In genomic region chr12:128644664-128645296, GRCh38 we compare ENCODE assay signal across 8 cellular contexts.
DNase-seq lines count a peak whose midpoint lies in the region; ATAC-seq, FAIRE-seq and TF ChIP-seq lines count a peak whose summit lies in the region.

No MANE protein-coding gene starts in this region.

- POLR2A ChIA-PET in endothelial cell of umbilical vein (lab: Charles Lee), result no interaction called here

- intact Hi-C loops in endothelial cell of umbilical vein (cut with micrococcal nuclease), result no loop called here

- H3K27me3 ChIP-seq in endothelial cell of umbilical vein (ENCODE audit: control insufficient read depth in 2 of 2, insufficient read depth in 2 of 2, low read length in 2 of 2), result no peaks in the 10 kb centered on the region

- no peak overlapping the region for H3K9ac ChIP-seq in endothelial cell of umbilical vein (replicated peaks; ENCODE audit: extremely low read depth, insufficient read depth, low read length)

- ATAC-seq in GM21381 (IDR thresholded peaks at IDR 0.05; ENCODE audit: unreplicated experiment), result peak; percentile 55

- TF ChIP-seq POLR2A in endothelial cell of umbilical vein (IDR thresholded peaks at IDR 0.05; ENCODE audit: low read depth, low read length), result no peak

- no peaks in the 10 kb centered on the region for H3K79me2 ChIP-seq in endothelial cell of umbilical vein (ENCODE audit: control insufficient read depth, insufficient read depth, low read length)

- H2AFZ ChIP-seq in endothelial cell of umbilical vein (ENCODE audit: low read depth, low read length), result no peak overlapping the region

- no peaks in the 10 kb centered on the region for H4K20me1 ChIP-seq in endothelial cell of umbilical vein (replicated peaks; ENCODE audit: control insufficient read depth, extremely low read depth, insufficient read depth, low read length)

- CTCF ChIA-PET in endothelial cell of umbilical vein (lab: Charles Lee), result no interaction called here

- no peak overlapping the region for H3K4me3 ChIP-seq in endothelial cell of umbilical vein (replicated peaks in 1 of 3; ENCODE audit: insufficient read depth in 1 of 3, low read depth in 1 of 3, low read length in 3 of 3)

- no peaks in the 10 kb centered on the region for H3K9me1 ChIP-seq in endothelial cell of umbilical vein (replicated peaks; ENCODE audit: control insufficient read depth, extremely low read depth, insufficient read depth, low read length)

- DNase-seq in DMS53 treated with DMSO at 0.1 percent for 48 hours (lab: John Stamatoyannopoulos, UW; ENCODE audit: unreplicated experiment) (peak; percentile 11), RPMI8226 (peak; percentile 41), endothelial cell of umbilical vein (ENCODE audit: low read depth, low spot score) (no peak), NCI-H226 (no peak), NCI-H446 treated with DMSO at 0.1 percent for 48 hours (lab: John Stamatoyannopoulos, UW) (no peak), NCI-H1048 (lab: John Stamatoyannopoulos, UW) (no peak)
- peak; percentile 7 to 33 for DNase-seq in stimulated activated CD4-positive, alpha-beta T cell treated with anti-CD3 and anti-CD28 coated beads, Interleukin-2, amount 100 ng/mL, for 48 hours

- no peak overlapping the region for H3K27ac ChIP-seq in endothelial cell of umbilical vein (ENCODE audit: insufficient read depth, low read depth, low read length)

- H3K4me1 ChIP-seq in endothelial cell of umbilical vein (ENCODE audit: control insufficient read depth, extremely low read depth, insufficient read depth, low read length), result no peaks in the 10 kb centered on the region

- no peaks in the 10 kb centered on the region for H3K36me3 ChIP-seq in endothelial cell of umbilical vein (ENCODE audit: control insufficient read depth in 2 of 2, extremely low read depth in 1 of 2, insufficient read depth in 2 of 2, low read length in 2 of 2)

- BruUV-seq in endothelial cell of umbilical vein (replicated peaks; lab: Mats Ljungman, UMichigan), result no TSS peak

- H3K9me3 ChIP-seq in endothelial cell of umbilical vein (replicated peaks; ENCODE audit: control insufficient read depth, insufficient read depth, low read length), result peaks cover 5% of the 10 kb centered on the region

- FAIRE-seq in endothelial cell of umbilical vein (lab: Jason Lieb, UNC), result no peak

- dilution Hi-C loops in endothelial cell of umbilical vein (cut with MboI; ENCODE audit: extremely low pct_ligation_motif_present, low sequenced_read_pairs), result no loop called here

- no peak overlapping the region for H3K4me2 ChIP-seq in endothelial cell of umbilical vein (ENCODE audit: insufficient read depth, low read length)

- TF ChIP-seq CTCF in endothelial cell of umbilical vein (IDR thresholded peaks at IDR 0.05; ENCODE audit: extremely low read depth in 1 of 2, insufficient read depth in 1 of 2, low read depth in 1 of 2, low read length in 2 of 2), result peak; percentile 13 to 20

TF ChIP-seq in endothelial cell of umbilical vein, 7 proteins besides CTCF, POLR2A, EP300 and RAD21:
- TF ChIP-seq MAX (IDR thresholded peaks at IDR 0.05; ENCODE audit: insufficient read depth, insufficient read length) (no peak), GATA2 (IDR thresholded peaks at IDR 0.05; ENCODE audit: insufficient read depth, insufficient read length, low read depth, low read length) (no peak), JUN (IDR thresholded peaks at IDR 0.05; ENCODE audit: borderline replicate concordance, insufficient read depth, insufficient read length, low read depth) (no peak), FOS (IDR thresholded peaks at IDR 0.05; ENCODE audit: borderline replicate concordance, insufficient read depth, low read length) (no peak), POLR2AphosphoS5 (IDR thresholded peaks at IDR 0.05; ENCODE audit: insufficient read depth, low read depth, low read length) (no peak), MYC (IDR thresholded peaks at IDR 0.05; ENCODE audit: low read depth, low read length) (no peak), EZH2 (IDR thresholded peaks at IDR 0.05; ENCODE audit: borderline replicate concordance, low read depth, low read length, severe bottlenecking) (no peak)

Comparison
In these comparisons a context has a peak if more than half of its experiments do, and no peak if none do; other contexts are left out.
1. DNase-seq: peak in DMS53 treated with DMSO at 0.1 percent for 48 hours (single experiment), RPMI8226 (single experiment) and stimulated activated CD4-positive, alpha-beta T cell treated with anti-CD3 and anti-CD28 coated beads, Interleukin-2, amount 100 ng/mL, for 48 hours (2 of 2); none in endothelial cell of umbilical vein (single experiment), NCI-H226 (single experiment), NCI-H446 treated with DMSO at 0.1 percent for 48 hours (single experiment) and NCI-H1048 (single experiment).